In genomic region chr1:53530550-53530949, GRCh38 we compare ENCODE assay signal across 33 cellular contexts.
"Had no signal": no experiment of that assay in that cellular context is flagged by ENCODE, and none has a peak within 500 bp of the region (broad histone marks: within the 10 kb centered on the region; RNA-seq: fewer than 3 reads in every experiment).

No MANE protein-coding gene starts in this region.

- H3K4me3 ChIP-seq: adrenal gland, K562, PC-9 had no signal

- H3K27ac ChIP-seq: adrenal gland, PC-9, RWPE1, VCaP had no signal

- H3K4me1 Mint-ChIP-seq: activated B cell treated with CpG ODN at 0.5 μM for 24 hours had no signal

- H3K4me1 ChIP-seq: adrenal gland had no signal

- H3K9me3 ChIP-seq: adrenal gland had no signal

- H2AFZ ChIP-seq: PC-9 had no signal

- H3K4me3 Mint-ChIP-seq: activated B cell treated with CpG ODN at 0.5 μM for 24 hours; activated CD4-positive, alpha-beta memory T cell treated with anti-CD3 and anti-CD28 coated beads for 36 hours; activated naive CD4-positive, alpha-beta T cell treated with anti-CD3 and anti-CD28 coated beads for 36 hours; activated T-cell treated with anti-CD3 and anti-CD28 coated beads, Interleukin-2, amount 50 U/mL, for 4 hours; activated T-helper 1 cell treated with anti-CD3 and anti-CD28 coated beads, Interleukin-12 subunit alpha, Interleukin-12 subunit beta, Interleukin-2, Interleukin-4 antibody, amounts not matched to agents 30 ng/mL and 10 ng/mL and 1 ng/mL, durations not matched to agents 14 hours and 24 hours and 36 hours; brain had no signal

- H3K27me3 ChIP-seq: adrenal gland had no signal

- H3K27ac Mint-ChIP-seq: activated B cell treated with CpG ODN at 0.5 μM for 24 hours; activated CD4-positive, alpha-beta memory T cell treated with anti-CD3 and anti-CD28 coated beads for 36 hours; activated naive CD4-positive, alpha-beta T cell treated with anti-CD3 and anti-CD28 coated beads for 36 hours; activated T-helper 1 cell treated with anti-CD3 and anti-CD28 coated beads, Interleukin-12 subunit alpha, Interleukin-12 subunit beta, Interleukin-2, Interleukin-4 antibody, amounts not matched to agents 30 ng/mL and 10 ng/mL and 1 ng/mL, durations not matched to agents 14 hours and 24 hours and 36 hours had no signal

- H3K36me3 Mint-ChIP-seq: activated CD4-positive, alpha-beta memory T cell treated with anti-CD3 and anti-CD28 coated beads for 36 hours; activated naive CD4-positive, alpha-beta T cell treated with anti-CD3 and anti-CD28 coated beads, Interleukin-2, amount 50 U/mL, for 72 hours; brain had no signal

- H3K9me3 Mint-ChIP-seq: activated B cell treated with CpG ODN at 0.5 μM for 24 hours; activated CD4-positive, alpha-beta memory T cell treated with anti-CD3 and anti-CD28 coated beads for 36 hours; activated naive CD4-positive, alpha-beta T cell treated with anti-CD3 and anti-CD28 coated beads for 36 hours; activated naive CD4-positive, alpha-beta T cell treated with anti-CD3 and anti-CD28 coated beads, Interleukin-2, amount 50 U/mL, for 72 hours; activated T-cell treated with anti-CD3 and anti-CD28 coated beads, Interleukin-2, amount 50 U/mL, for 4 hours; activated T-helper 1 cell treated with anti-CD3 and anti-CD28 coated beads, Interleukin-12 subunit alpha, Interleukin-12 subunit beta, Interleukin-2, Interleukin-4 antibody, amounts not matched to agents 30 ng/mL and 10 ng/mL and 1 ng/mL, durations not matched to agents 14 hours and 24 hours and 36 hours; brain had no signal

- DNase-seq: activated B cell treated with CpG ODN at 0.5 μM for 24 hours; activated CD4-positive, alpha-beta memory T cell treated with anti-CD3 and anti-CD28 coated beads for 36 hours; activated CD4-positive, alpha-beta T cell treated with anti-CD3 and anti-CD28 coated beads for 4 hours; activated CD4-positive, alpha-beta T cell treated with anti-CD3 and anti-CD28 coated beads, Interleukin-2, amount 50 U/mL, for 1 hour; activated CD4-positive, CD25-positive, alpha-beta regulatory T cell treated with anti-CD3 and anti-CD28 coated beads, Interleukin-2, amount 50 U/mL, for 72 hours; activated CD8-positive, alpha-beta memory T cell treated with anti-CD3 and anti-CD28 coated beads, Interleukin-2, amount 50 U/mL, for 4 hours; activated gamma-delta T cell treated with Interleukin-2 at 50 U/mL for 16 hours; activated naive CD4-positive, alpha-beta T cell treated with anti-CD3 and anti-CD28 coated beads for 36 hours; activated T-cell treated with anti-CD3 and anti-CD28 coated beads for 4 hours; activated T-cell treated with anti-CD3 and anti-CD28 coated beads, Interleukin-2, amount 50 U/mL, for 4 hours; adrenal gland; caudate nucleus; cerebellar nuclear complex; NCI-H1105; NCI-H1417 treated with DMSO at 0.1 percent for 48 hours; NCI-H187 treated with DMSO at 0.1 percent for 48 hours; NCI-H2081; NCI-H345; NCI-H526 treated with DMSO at 0.1 percent for 48 hours; NCI-H774; PC-9; SIG-M5; SW 1271; T-helper 1 cell; T-helper 2 cell; T-helper 9 cell had no signal

- ATAC-seq: activated naive CD4-positive, alpha-beta T cell treated with anti-CD3 and anti-CD28 coated beads, Interleukin-2, amount 50 U/mL, for 72 hours; activated T-cell treated with anti-CD3 and anti-CD28 coated beads, Interleukin-2, amount 50 U/mL, for 4 hours; K562; Right ventricle myocardium inferior had no signal

- H3K36me3 ChIP-seq: adrenal gland had no signal
